Comparison of ENCODE assay signal across 16 cellular contexts in the genomic region with DNA sequence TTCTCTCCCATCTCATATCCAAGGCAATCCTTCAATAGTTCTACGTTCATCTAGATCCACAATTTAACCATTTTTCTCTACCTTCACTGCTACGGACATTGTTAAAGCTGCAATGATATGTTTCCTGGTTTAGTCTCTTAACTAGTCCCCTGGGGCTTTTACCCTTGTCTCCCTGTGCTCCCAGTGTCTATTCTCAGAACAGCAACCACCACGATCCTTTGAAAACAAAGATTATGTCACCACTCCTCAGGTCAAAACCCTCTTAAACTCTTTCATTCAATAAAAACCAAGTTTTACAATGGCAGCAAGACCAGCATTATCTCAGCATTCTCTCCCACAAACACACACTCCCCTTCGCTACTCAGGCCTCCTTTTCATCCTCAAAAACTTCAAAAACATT.
"Had no signal": no experiment of that assay in that cellular context is flagged by ENCODE, and none has a peak within 500 bp of the region (broad histone marks: within the 10 kb centered on the region; RNA-seq: fewer than 3 reads in every experiment).

No MANE protein-coding gene starts in this region.

- H2AFZ ChIP-seq: parathyroid adenoma had no signal

- H3K9me3 ChIP-seq: ascending aorta, gastroesophageal sphincter, heart right ventricle, lower lobe of right lung, sigmoid colon had no signal

- H3K36me3 Mint-ChIP-seq: mesothelial cell of epicardium had no signal

- H3K36me3 ChIP-seq: ascending aorta, gastroesophageal sphincter, heart right ventricle, lower lobe of right lung, sigmoid colon, spleen had no signal

- H3K27ac ChIP-seq: ascending aorta, gastroesophageal sphincter, heart right ventricle, lower lobe of right lung, parathyroid adenoma, sigmoid colon, spleen had no signal

- ATAC-seq: activated T-helper 17 cell treated with anti-CD3 and anti-CD28 coated beads, Interleukin-2, amount 50 U/mL, for 72 hours; gastroesophageal sphincter; heart right ventricle; left colon; lower lobe of right lung had no signal

- H3K79me2 ChIP-seq: parathyroid adenoma had no signal

- H3K9ac ChIP-seq: parathyroid adenoma had no signal

- H3K27ac Mint-ChIP-seq: activated T-helper 17 cell treated with anti-CD3 and anti-CD28 coated beads, Interleukin-2, amount 50 U/mL, for 72 hours; mesothelial cell of epicardium; T-helper 2 cell treated with Interferon-gamma antibody and Interleukin-4, amounts not matched to agents 5 μg/mL and 100 μg/mL, for 36 hours had no signal

- H3K9me3 Mint-ChIP-seq: mesothelial cell of epicardium had no signal

- H3K4me3 ChIP-seq: ascending aorta, gastroesophageal sphincter, heart right ventricle, lower lobe of right lung, sigmoid colon, spleen had no signal

- H3K27me3 Mint-ChIP-seq: activated T-helper 17 cell treated with anti-CD3 and anti-CD28 coated beads, Interleukin-2, amount 50 U/mL, for 72 hours had no signal

- H3K4me1 ChIP-seq: ascending aorta, gastroesophageal sphincter, heart right ventricle, lower lobe of right lung, parathyroid adenoma, spleen had no signal

- H3K27me3 ChIP-seq: ascending aorta, gastroesophageal sphincter, heart right ventricle, sigmoid colon, spleen had no signal

- H3K4me1 Mint-ChIP-seq: activated T-helper 17 cell treated with anti-CD3 and anti-CD28 coated beads, Interleukin-2, amount 50 U/mL, for 72 hours had no signal

- DNase-seq: activated CD4-positive, CD25-positive, alpha-beta regulatory T cell; activated naive CD4-positive, alpha-beta T cell treated with Interleukin-2 at 50 U/mL for 16 hours; activated T-cell treated with anti-CD3 and anti-CD28 coated beads for 4 hours; dermis blood vessel endothelial cell; erythroblast; heart right ventricle; left colon; lower lobe of right lung; sigmoid colon; spleen had no signal

- H3K4me3 Mint-ChIP-seq: activated T-helper 17 cell treated with anti-CD3 and anti-CD28 coated beads, Interleukin-2, amount 50 U/mL, for 72 hours; mesothelial cell of epicardium; T-helper 2 cell treated with Interferon-gamma antibody and Interleukin-4, amounts not matched to agents 5 μg/mL and 100 μg/mL, for 36 hours had no signal
